ENCODE assay signal across 8 cellular contexts in the genomic region with DNA sequence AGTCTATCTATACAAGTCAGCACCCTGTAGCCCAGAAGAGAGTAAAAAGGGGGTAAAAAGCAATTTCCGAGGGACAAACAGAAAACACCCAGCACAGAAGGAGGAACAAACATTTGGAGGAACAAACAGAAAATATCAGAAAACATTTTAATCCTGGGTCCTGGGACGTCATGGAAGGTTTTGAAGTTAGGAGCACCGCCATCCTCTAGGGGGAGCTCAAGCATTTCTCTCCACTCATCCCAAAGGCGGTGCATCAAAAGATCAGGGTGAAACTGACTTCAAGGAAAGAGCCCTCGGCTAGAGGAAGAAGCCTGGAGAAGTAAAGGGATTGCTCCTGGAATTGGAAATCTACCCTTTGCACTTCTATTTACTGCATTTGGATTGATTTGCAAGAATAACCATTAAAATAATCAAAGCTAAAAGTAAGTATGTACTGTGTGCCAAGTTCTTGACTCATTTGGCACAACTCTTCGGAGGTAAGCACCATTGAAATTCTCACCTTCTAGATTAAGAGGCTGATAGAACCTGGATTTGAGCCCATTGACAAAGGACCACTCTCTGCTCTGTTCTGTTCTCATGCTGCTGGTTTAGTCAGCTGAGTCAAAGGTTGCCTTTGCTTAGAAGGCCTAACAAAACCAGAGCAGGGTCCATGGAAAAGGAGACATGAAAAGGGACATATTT. TPM values are rescaled to one million over a fixed set of nuclear protein-coding genes. Genes with fewer than 3 reads are reported as not detected.
DNase-seq lines count a peak whose midpoint lies in the region; TF ChIP-seq lines count a peak whose summit lies in the region.

No MANE protein-coding gene starts in this region.

- H3K4me3 ChIP-seq in LNCaP clone FGC (ENCODE audit: low read depth, low read length) (no peak overlapping the region), ovary (no peak overlapping the region), uterus (no peak overlapping the region)

- H3K9me3 ChIP-seq in ovary (no peaks in the 10 kb centered on the region), uterus (no peaks in the 10 kb centered on the region)

- no peak for TF ChIP-seq EP300 in ovary (IDR thresholded peaks at IDR 0.05)

- H3K27me3 ChIP-seq in ovary (no peaks in the 10 kb centered on the region), uterus (no peaks in the 10 kb centered on the region)

- DNase-seq in GDM1 (lab: John Stamatoyannopoulos, UW): peak; percentile 50
- DNase-seq in H4 (ENCODE audit: low spot score): peak; percentile 77
- peak; percentile 70 for DNase-seq in LNCaP clone FGC (ENCODE audit: low read depth)
- DNase-seq in RPMI7951 (ENCODE audit: low read depth): peak; percentile 78
- peak; percentile 20 to 35 for DNase-seq in activated T-helper 1 cell treated with anti-CD3 and anti-CD28 coated beads, Interleukin-2, amount 50 U/mL, for 16 hours (ENCODE audit: low read depth in 1 of 2, low spot score in 1 of 2)
- peak; percentile 80 for DNase-seq in fibroblast of the conjunctiva (ENCODE audit: low read depth)
- DNase-seq in ovary: peak; percentile 33 to 66 (median 59)
- DNase-seq in uterus: peak; percentile 52 to 58

- 18 to 22% (median 19%) methylated on average over 6 of the region's 6 CpGs for WGBS in ovary, 3 donors

- intact Hi-C loops in ovary (cut with DNase I) (no loop called here), uterus (cut with DNase I; ENCODE audit: low total_unique reads) (no loop called here)

- peaks cover 3% of the 10 kb centered on the region for H3K4me1 ChIP-seq in ovary (ENCODE audit: insufficient read depth)
- no peaks in the 10 kb centered on the region for H3K4me1 ChIP-seq in uterus

- no peaks in the 10 kb centered on the region for H3K36me3 ChIP-seq in ovary
- no peaks in the 10 kb centered on the region for H3K36me3 ChIP-seq in uterus

- no peak for TF ChIP-seq POLR2A in ovary (IDR thresholded peaks at IDR 0.05)
- TF ChIP-seq POLR2A in uterus (IDR thresholded peaks at IDR 0.05): no peak

- peak; percentile 89 for TF ChIP-seq CTCF in LNCaP clone FGC (IDR thresholded peaks at IDR 0.05; ENCODE audit: control insufficient read depth, extremely low read depth, insufficient read depth)
- peak; percentile 45 to 72 (median 67) for TF ChIP-seq CTCF in ovary (IDR thresholded peaks at IDR 0.05)
- peak; percentile 69 to 82 (median 72) for TF ChIP-seq CTCF in uterus (IDR thresholded peaks at IDR 0.05)

- H3K27ac ChIP-seq in ovary (no peak overlapping the region), uterus (no peak overlapping the region)

RNA-seq across cellular contexts. Expression of a gene that starts 17.2 kb away (rescaled TPM):
- total RNA-seq in H4 (2014; rRNA removed; shearing (Covaris generic)): 9.5 and 9.7 TPM in 2 replicates
- total RNA-seq in RPMI7951 (2014; rRNA removed; shearing (Covaris generic)): 10.7 and 19.9 TPM in 2 replicates
- total RNA-seq in ovary: 10 to 100 TPM; 11.4 to 29.2 (median 21.2) TPM
- polyA plus RNA-seq in ovary: 10 to 100 TPM in 1 of 2 donors, 1 to 10 TPM in 1; 8.5 to 10.5 TPM
- 10 to 100 TPM in 3 of 4 donors, 1 to 10 TPM in 1; 9.7 to 36.8 (median 30.5) TPM for total RNA-seq in uterus

RNA-seq across cellular contexts. Expression of a gene that starts 18.5 kb away (rescaled TPM):
- 3.6 and 4.0 TPM in 2 replicates for total RNA-seq in H4 (2014; rRNA removed; shearing (Covaris generic))
- 5.3 and 6.9 TPM in 2 replicates for total RNA-seq in RPMI7951 (2014; rRNA removed; shearing (Covaris generic))
- total RNA-seq in ovary (10 to 100 TPM in 1 of 7 donors, 1 to 10 TPM in 6; 2.7 to 12.5 (median 4.9) TPM), uterus (10 to 100 TPM in 1 of 4 donors, 1 to 10 TPM in 3; 1.5 to 27.0 (median 3.7) TPM)
- polyA plus RNA-seq in ovary: 1 to 10 TPM; 2.0 to 5.3 TPM

Comparison
In these comparisons a context has a peak if more than half of its experiments do, and no peak if none do; other contexts are left out.
1. DNase-seq: peak in every context shown above with its lines; median percentile 80 in fibroblast of the conjunctiva; 78 in RPMI7951; 77 in H4; 70 in LNCaP clone FGC; 59 in ovary; 55 in uterus; 50 in GDM1; 28 in activated T-helper 1 cell treated with anti-CD3 and anti-CD28 coated beads, Interleukin-2, amount 50 U/mL, for 16 hours.